Comparison of ENCODE assay signal across 1 cellular context in genomic region chr10:2014541-2014940, GRCh38.
TF ChIP-seq lines count a peak whose summit lies in the region.

No MANE protein-coding gene starts in this region.

TF ChIP-seq in GM23338, 12 proteins besides CTCF, POLR2A, EP300 and RAD21 (continued from another document):
- no peak for TF ChIP-seq REST (IDR thresholded peaks at IDR 0.05; ENCODE audit: unreplicated experiment)
- no peak for TF ChIP-seq EZH2 (IDR thresholded peaks at IDR 0.05; ENCODE audit: low read depth, unreplicated experiment)
- TF ChIP-seq ZNF114 (CRISPR knock-in tag; IDR thresholded peaks at IDR 0.05): no peak
- no peak for TF ChIP-seq POLR2AphosphoS5 (IDR thresholded peaks at IDR 0.05; ENCODE audit: low read depth)
- TF ChIP-seq CREB1 (CRISPR knock-in tag; IDR thresholded peaks at IDR 0.05; ENCODE audit: low read depth): no peak
- TF ChIP-seq STAT1 (IDR thresholded peaks at IDR 0.05; ENCODE audit: unreplicated experiment): no peak
- no peak for TF ChIP-seq JUNB (IDR thresholded peaks at IDR 0.05; ENCODE audit: unreplicated experiment)
TF ChIP-seq in GM23338: peak in this region for 0.
